ENCODE assay signal across 8 cellular contexts in genomic region chr13:97369269-97369893, GRCh38.
A peak's percentile ranks its signal among the peaks of the same experiment; 100 is the strongest.
DNase-seq lines count a peak whose midpoint lies in the region; ATAC-seq, FAIRE-seq and TF ChIP-seq lines count a peak whose summit lies in the region.

No MANE protein-coding gene starts in this region.

- FAIRE-seq in GM19239 (lab: Jason Lieb, UNC), result peak; percentile 85

- 94 to 97% methylated on average over 3 of the region's 4 CpGs for WGBS in endodermal cell (ENCODE audit: insufficient coverage in 1 of 2, insufficient read length in 1 of 2), 2 experiments

- no peak overlapping the region for H2AFZ ChIP-seq in PC-9

- H3K36me3 ChIP-seq in ascending aorta (peaks cover 17 to 31% of the 10 kb centered on the region in 2 donors), muscle layer of colon (ENCODE audit: insufficient read depth, low read length) (peaks cover 16% of the 10 kb centered on the region), endodermal cell (ENCODE audit: control insufficient read depth, insufficient read depth, low read length) (no peaks in the 10 kb centered on the region), PC-9 (ENCODE audit: low read depth) (peaks cover 74% of the 10 kb centered on the region)

- no peaks in the 10 kb centered on the region for H3K27me3 Mint-ChIP-seq in endodermal cell (ENCODE audit: insufficient read depth)

- peak overlapping the region; percentile 51 for H3K9ac ChIP-seq in muscle layer of colon (ENCODE audit: low read length)
- no peak overlapping the region for H3K9ac ChIP-seq in endodermal cell (ENCODE audit: extremely low read depth, low read length, poor library complexity, severe bottlenecking)

- DNase-seq in CD1c-positive myeloid dendritic cell (ENCODE audit: extremely low spot score), result peak; percentile 35
- peak; percentile 15 for DNase-seq in GM19239 (ENCODE audit: insufficient read length, low spot score)
- DNase-seq in ascending aorta (ENCODE audit: low spot score in 2 of 2), result no peak
- DNase-seq in endodermal cell, result no peak
- DNase-seq in stimulated activated CD4-positive, alpha-beta T cell treated with anti-CD3 and anti-CD28 coated beads, Interleukin-15, amount 100 ng/mL, for 24 hours, result no peak
- DNase-seq in PC-9, result no peak

- H3K27ac ChIP-seq in ascending aorta (no peak overlapping the region), muscle layer of colon (ENCODE audit: low read depth, low read length) (peak overlapping the region; percentile 10), endodermal cell (ENCODE audit: low read depth, low read length) (no peak overlapping the region), PC-9 (no peak overlapping the region)

- BruUV-seq in PC-9 (replicated peaks; lab: Mats Ljungman, UMichigan), result no TSS peak

- H3K27me3 ChIP-seq in ascending aorta, result no peaks in the 10 kb centered on the region
- no peaks in the 10 kb centered on the region for H3K27me3 ChIP-seq in muscle layer of colon (ENCODE audit: control insufficient read depth in 1 of 2, insufficient read depth in 2 of 2, low read length in 2 of 2)
- H3K27me3 ChIP-seq in endodermal cell (ENCODE audit: control insufficient read depth, insufficient read depth, low read length, poor library complexity, severe bottlenecking), result no peaks in the 10 kb centered on the region
- H3K27me3 ChIP-seq in PC-9 (ENCODE audit: insufficient read depth, low read depth), result no peaks in the 10 kb centered on the region

- no peaks in the 10 kb centered on the region for H3K9me3 Mint-ChIP-seq in endodermal cell

- TF ChIP-seq CTCF in ascending aorta (IDR thresholded peaks at IDR 0.05) (no peak), endodermal cell (conservative IDR thresholded peaks at IDR 0.05) (no peak), PC-9 (conservative IDR thresholded peaks at IDR 0.05) (no peak)

- no peak overlapping the region for H3K4me2 ChIP-seq in PC-9

- CTCF ChIA-PET in PC-9 (lab: Charles Lee), result no interaction called here

- POLR2A ChIA-PET in PC-9 (lab: Charles Lee; ENCODE audit: unreplicated experiment), result interaction anchor here (0.6 kb wide), 1 partner anchor 1459 kb away, joined by 6 read pairs; no protein-coding TSS in a partner anchor

- peak; percentile 66 for ATAC-seq in HG03196 (IDR thresholded peaks at IDR 0.05; ENCODE audit: unreplicated experiment)

- H3K9me3 ChIP-seq in ascending aorta (no peaks in the 10 kb centered on the region), muscle layer of colon (ENCODE audit: low read length) (no peaks in the 10 kb centered on the region), endodermal cell (ENCODE audit: control insufficient read depth, low read length) (no peaks in the 10 kb centered on the region), PC-9 (ENCODE audit: insufficient read depth, low read depth) (no peaks in the 10 kb centered on the region)

- no peaks in the 10 kb centered on the region; the same call in 1 of the 2 replicates for H3K79me2 ChIP-seq in PC-9 (ENCODE audit: low read depth)

- H3K27ac Mint-ChIP-seq in endodermal cell, result no peak overlapping the region

- intact Hi-C loops in ascending aorta (cut with DNase I), result no loop called here
- intact Hi-C loops in PC-9 (cut with micrococcal nuclease; ENCODE audit: unreplicated experiment), result no loop called here

- H3K9me2 ChIP-seq in PC-9 (ENCODE audit: insufficient read depth), result no peaks in the 10 kb centered on the region

- peaks cover 17% of the 10 kb centered on the region for H3K4me1 Mint-ChIP-seq in endodermal cell

- H3F3A ChIP-seq in PC-9 (ENCODE audit: insufficient read depth, low read depth), result peaks cover 22% of the 10 kb centered on the region

- H3K4me3 ChIP-seq in ascending aorta (peak overlapping the region; percentile 48 to 54), muscle layer of colon (ENCODE audit: low read depth in 1 of 2, low read length in 2 of 2) (peak overlapping the region; percentile 25 to 28), endodermal cell (ENCODE audit: low read length) (no peak overlapping the region), PC-9 (no peak overlapping the region)

- no peaks in the 10 kb centered on the region for H3K36me3 Mint-ChIP-seq in endodermal cell (ENCODE audit: low read depth)

- H3K4me1 ChIP-seq in ascending aorta (peaks cover 0 to 3% of the 10 kb centered on the region in 2 donors), muscle layer of colon (ENCODE audit: insufficient read depth, low read length) (peaks cover 6% of the 10 kb centered on the region), endodermal cell (ENCODE audit: control insufficient read depth, insufficient read depth, low read length) (no peaks in the 10 kb centered on the region), PC-9 (replicated peaks; ENCODE audit: insufficient read depth) (no peaks in the 10 kb centered on the region)

- peaks cover 31% of the 10 kb centered on the region for H4K20me1 ChIP-seq in PC-9 (ENCODE audit: insufficient read depth)

- H3K4me3 Mint-ChIP-seq in endodermal cell, result no peak overlapping the region

Comparison
In these comparisons a context has a peak if more than half of its experiments do, and no peak if none do; other contexts are left out.
1. DNase-seq: peak in CD1c-positive myeloid dendritic cell (single experiment) and GM19239 (single experiment); none in ascending aorta (0 of 2), endodermal cell (single experiment), stimulated activated CD4-positive, alpha-beta T cell treated with anti-CD3 and anti-CD28 coated beads, Interleukin-15, amount 100 ng/mL, for 24 hours (single experiment) and PC-9 (0 of 2).
2. H3K4me3 ChIP-seq: peak in ascending aorta (2 of 2) and muscle layer of colon (2 of 2); none in endodermal cell (single experiment) and PC-9 (single experiment).